Comparison of ENCODE assay signal across 12 cellular contexts in the genomic region with DNA sequence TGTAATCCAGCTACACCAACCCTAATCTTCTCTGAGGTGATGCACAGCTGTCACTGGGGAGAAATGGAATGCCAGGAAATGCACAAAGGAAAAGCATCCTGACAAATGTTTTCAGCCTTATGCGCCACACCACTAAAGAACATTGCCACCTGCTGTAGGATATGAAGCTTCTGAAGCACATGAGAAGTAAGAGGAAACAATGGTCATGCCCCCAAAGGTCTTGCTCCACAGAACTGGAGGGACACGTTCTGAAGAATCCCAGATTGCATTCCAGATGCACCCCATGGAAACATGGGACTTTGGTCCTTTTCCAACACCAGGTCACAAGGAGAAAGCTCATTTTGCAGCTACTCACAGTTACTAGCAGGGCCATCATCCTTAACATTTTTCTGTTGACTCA. TPM values are rescaled to one million over a fixed set of nuclear protein-coding genes. Genes with fewer than 3 reads are reported as not detected.
A peak's percentile ranks its signal among the peaks of the same experiment; 100 is the strongest.
DNase-seq lines count a peak whose midpoint lies in the region; ATAC-seq, FAIRE-seq and TF ChIP-seq lines count a peak whose summit lies in the region.
"Had no signal": no experiment of that assay in that cellular context is flagged by ENCODE, and none has a peak within 500 bp of the region (broad histone marks: within the 10 kb centered on the region; RNA-seq: fewer than 3 reads in every experiment).

No MANE protein-coding gene starts in this region.

- no peak overlapping the region for H3K9ac ChIP-seq in GM12878 (ENCODE audit: control insufficient read depth, insufficient read depth, low read length)
- H3K9ac ChIP-seq: KMS-11 had no signal

- DNase-seq in COR-L47 (lab: John Stamatoyannopoulos, UW) (peak; percentile 26), NCI-H1694 (lab: John Stamatoyannopoulos, UW) (peak; percentile 22), GM12878 (ENCODE audit: low read depth, low spot score) (no peak), lower lobe of right lung (no peak), KG1 (lab: John Stamatoyannopoulos, UW) (no peak), WERI-Rb-1 (no peak)
- DNase-seq in effector memory CD8-positive, alpha-beta T cell = no peak
- DNase-seq: Calu3, kidney, thyroid gland had no signal

- H3K27ac ChIP-seq in GM12878 (ENCODE audit: control insufficient read depth, insufficient read depth) (no peak overlapping the region), lower lobe of right lung (no peak overlapping the region), WERI-Rb-1 (no peak overlapping the region)
- H3K27ac ChIP-seq: KMS-11, thyroid gland had no signal

- no peak for ATAC-seq in GM12878
- ATAC-seq in lower lobe of right lung = no peak
- ATAC-seq in GM19463 (IDR thresholded peaks at IDR 0.05; ENCODE audit: unreplicated experiment) = no peak
- no peak for ATAC-seq in effector memory CD8-positive, alpha-beta T cell (replicated peaks)

- RAD21 ChIA-PET in GM12878 (lab: Charles Lee; ENCODE audit: unreplicated experiment) = interaction anchor here (1.0 to 1.8 kb wide), 3 partner anchors 108 to 116 kb away, joined by 3 to 4 read pairs (median 3); no protein-coding TSS in a partner anchor

- H4K20me1 ChIP-seq in GM12878 (ENCODE audit: control insufficient read depth, insufficient read depth) = no peaks in the 10 kb centered on the region

- no peaks in the 10 kb centered on the region for H3K36me3 Mint-ChIP-seq in effector memory CD8-positive, alpha-beta T cell (ENCODE audit: insufficient read depth)

- TF ChIP-seq CTCF in GM12878 (IDR thresholded peaks at IDR 0.05 in 2 of 3, conservative IDR thresholded peaks at IDR 0.05 in 1 of 3; ENCODE audit: control insufficient read depth in 2 of 3, extremely low read depth in 1 of 3, insufficient read depth in 1 of 3, low read depth in 3 of 3, low read length in 3 of 3) = peak in 1 of 3 experiments; percentile 19; a peak in 1 of 6 replicates
- TF ChIP-seq CTCF in lower lobe of right lung (IDR thresholded peaks at IDR 0.05) = peak; percentile 11
- no peak for TF ChIP-seq CTCF in WERI-Rb-1 (IDR thresholded peaks at IDR 0.05; ENCODE audit: low read depth, low read length)

- BruUV-seq in GM12878 (replicated peaks; lab: Mats Ljungman, UMichigan) = no TSS peak

- no peak overlapping the region for H2AFZ ChIP-seq in GM12878 (ENCODE audit: control insufficient read depth, low read depth, low read length)

- CTCF ChIA-PET in GM12878 (lab: Yijun Ruan, JAX) = interaction anchor here (0.6 to 4.9 kb wide), 7 partner anchors 8 to 829 kb away, joined by 3 to 32 read pairs (median 5); no protein-coding TSS in a partner anchor

- H3K79me2 ChIP-seq in GM12878 (ENCODE audit: control insufficient read depth, insufficient read depth, low read length) = no peaks in the 10 kb centered on the region

- H3K4me3 ChIP-seq in GM12878 (no peak overlapping the region), lower lobe of right lung (no peak overlapping the region), WERI-Rb-1 (ENCODE audit: low read depth, low read length) (no peak overlapping the region)
- H3K4me3 ChIP-seq: thyroid gland had no signal

- intact Hi-C loops in GM12878 (cut with micrococcal nuclease; ENCODE audit: unreplicated experiment) (no loop called here), lower lobe of right lung (cut with DNase I) (no loop called here)

- no peak overlapping the region for H3K4me3 Mint-ChIP-seq in effector memory CD8-positive, alpha-beta T cell

- H3K9me3 ChIP-seq in GM12878 (replicated peaks; ENCODE audit: control insufficient read depth, insufficient read depth, low read length) (no peaks in the 10 kb centered on the region), lower lobe of right lung (no peaks in the 10 kb centered on the region), WERI-Rb-1 (ENCODE audit: severe bottlenecking) (no peaks in the 10 kb centered on the region)
- H3K9me3 ChIP-seq: thyroid gland had no signal

- no peaks in the 10 kb centered on the region for H3K36me3 ChIP-seq in GM12878 (ENCODE audit: control insufficient read depth in 2 of 2, insufficient read depth in 2 of 2, low read length in 1 of 2)
- H3K36me3 ChIP-seq in lower lobe of right lung = no peaks in the 10 kb centered on the region
- no peaks in the 10 kb centered on the region for H3K36me3 ChIP-seq in WERI-Rb-1
- H3K36me3 ChIP-seq: thyroid gland had no signal

- 0 out of 2 replicates have a peak, but pooled peaks have one; percentile 7 for TF ChIP-seq RAD21 in GM12878 (IDR thresholded peaks at IDR 0.05; ENCODE audit: insufficient read depth, low read depth, low read length)

- no peak overlapping the region for H3K27ac Mint-ChIP-seq in effector memory CD8-positive, alpha-beta T cell

- 25% methylated on average over 2 of the region's 2 CpGs for WGBS in GM12878 (ENCODE audit: insufficient coverage, insufficient replicate concordance, low lambda C conversion rate, missing lambda C conversion rate)

- POLR2A ChIA-PET in GM12878 (lab: Charles Lee) = interaction anchor here (0.6 to 0.7 kb wide), 2 partner anchors 139 to 817 kb away, joined by 3 read pairs; no protein-coding TSS in a partner anchor

- peaks cover 26 to 44% of the 10 kb centered on the region in 2 donors for H3K27me3 Mint-ChIP-seq in effector memory CD8-positive, alpha-beta T cell

- no peaks in the 10 kb centered on the region for H3K9me3 Mint-ChIP-seq in effector memory CD8-positive, alpha-beta T cell

- H3K27me3 ChIP-seq in GM12878 (replicated peaks in 1 of 2; ENCODE audit: control insufficient read depth in 2 of 2, insufficient read depth in 2 of 2, low read length in 1 of 2) (no peaks in the 10 kb centered on the region; a peak in 2 of 4 replicates), lower lobe of right lung (ENCODE audit: low read depth) (no peaks in the 10 kb centered on the region), WERI-Rb-1 (ENCODE audit: insufficient read depth, low read depth, severe bottlenecking) (no peaks in the 10 kb centered on the region)
- H3K27me3 ChIP-seq: thyroid gland had no signal

- no peak for TF ChIP-seq POLR2A in GM12878 (IDR thresholded peaks at IDR 0.05; ENCODE audit: low read depth, low read length)

- FAIRE-seq in GM12878 (lab: Jason Lieb, UNC) = no peak
- FAIRE-seq: kidney had no signal

- SMC1A ChIA-PET in GM12878 (lab: Charles Lee; ENCODE audit: uncharacterized antibody, unreplicated experiment) = interaction anchor here (0.6 to 1.5 kb wide), 7 partner anchors 18 to 136 kb away, joined by 3 to 6 read pairs (median 3); no protein-coding TSS in a partner anchor

- no peak overlapping the region for H3K4me2 ChIP-seq in GM12878 (ENCODE audit: control insufficient read depth, insufficient read depth)
- H3K4me2 ChIP-seq: KMS-11 had no signal

- in situ Hi-C loops in GM12878 (cut with MboI) = no loop called here

- peaks cover 0 to 3% of the 10 kb centered on the region in 2 donors for H3K4me1 Mint-ChIP-seq in effector memory CD8-positive, alpha-beta T cell (ENCODE audit: low read depth in 2 of 2)

- no peak for TF ChIP-seq EP300 in GM12878 (IDR thresholded peaks at IDR 0.05; ENCODE audit: borderline replicate concordance in 1 of 2, control insufficient read depth in 1 of 2, low read depth in 2 of 2, low read length in 2 of 2)

- H3K4me1 ChIP-seq in GM12878 (ENCODE audit: control insufficient read depth, insufficient read depth, low read length) = no peaks in the 10 kb centered on the region
- H3K4me1 ChIP-seq in lower lobe of right lung = peaks cover 14% of the 10 kb centered on the region

TF ChIP-seq in GM12878, 131 proteins besides CTCF, POLR2A, EP300 and RAD21:
- no peak for TF ChIP-seq RELA (IDR thresholded peaks at IDR 0.05; ENCODE audit: borderline replicate concordance, partially characterized antibody)
- 0 out of 2 replicates have a peak, but pooled peaks have one; percentile 16 for TF ChIP-seq SMC3 (IDR thresholded peaks at IDR 0.05; ENCODE audit: borderline replicate concordance, low read length)

RNA-seq across cellular contexts. Expression of gene ZBED5, which starts 48.7 kb away (rescaled TPM):
- total RNA-seq in GM12878 (2013; cell fraction: nucleolus; rRNA removed) = 77.1 and 90.7 TPM in 2 replicates
- 35.0 and 35.8 TPM in 2 replicates for total RNA-seq in GM12878 (2014; rRNA removed)
- total RNA-seq in GM12878 (2014; rRNA removed; fragmentation: Illumina TruSeq; extraction: Trizol) = 35.3 and 35.9 TPM in 2 replicates
- 42.2 and 42.8 TPM in 2 replicates for total RNA-seq in GM12878 (2021)
- polyA plus RNA-seq in GM12878 (2011; ENCODE audit: low read depth) = 13.7 TPM
- 86.8 and 113 TPM in 2 replicates for polyA plus RNA-seq in GM12878 (2011; rRNA removed)
- 28.1 and 37.7 TPM in 2 replicates for polyA plus RNA-seq in GM12878 (2011; cell fraction: cytosol; rRNA removed)
- polyA plus RNA-seq in GM12878 (2011; cell fraction: nucleus; rRNA removed) = 57.0 and 82.2 TPM in 2 replicates
- polyA plus RNA-seq in GM12878 (2012) = 18.9 and 25.7 TPM in 2 replicates
- 39.3 and 51.6 TPM in 2 replicates for polyA plus RNA-seq in GM12878 (2014; fragmentation: Illumina TruSeq; extraction: Trizol)
- 10 to 100 TPM; 27.3 to 29.4 TPM for polyA plus RNA-seq in GM12878 (2014; fragmentation: Nextera tagmentation; extraction: Ambion mirVana)
- polyA plus RNA-seq in GM12878 (2014; rRNA removed) = 27.4 and 34.4 TPM in 2 replicates
- 10 to 100 TPM; 40.2 to 45.8 TPM for polyA plus RNA-seq in GM12878 (2016; fragmentation: Nextera tagmentation; extraction: Ambion mirVana)
- polyA minus RNA-seq in GM12878 (2011; rRNA and poly(A)+ RNA removed) = 69.0 and 135 TPM in 2 replicates
- polyA minus RNA-seq in GM12878 (2011; cell fraction: cytosol; rRNA and poly(A)+ RNA removed) = 23.0 TPM in 2 replicates
- 55.5 and 76.3 TPM in 2 replicates for polyA minus RNA-seq in GM12878 (2011; cell fraction: nucleus; rRNA and poly(A)+ RNA removed)
- total RNA-seq in lower lobe of right lung = 45.5 TPM

Comparison
In these comparisons a context has a peak if more than half of its experiments do, and no peak if none do; other contexts are left out.
1. DNase-seq: peak in COR-L47 (single experiment) and NCI-H1694 (single experiment); none in GM12878 (single experiment), lower lobe of right lung (single experiment), KG1 (single experiment), WERI-Rb-1 (single experiment) and effector memory CD8-positive, alpha-beta T cell (0 of 3).